Comparison of ENCODE assay signal across 25 cellular contexts in the genomic region with DNA sequence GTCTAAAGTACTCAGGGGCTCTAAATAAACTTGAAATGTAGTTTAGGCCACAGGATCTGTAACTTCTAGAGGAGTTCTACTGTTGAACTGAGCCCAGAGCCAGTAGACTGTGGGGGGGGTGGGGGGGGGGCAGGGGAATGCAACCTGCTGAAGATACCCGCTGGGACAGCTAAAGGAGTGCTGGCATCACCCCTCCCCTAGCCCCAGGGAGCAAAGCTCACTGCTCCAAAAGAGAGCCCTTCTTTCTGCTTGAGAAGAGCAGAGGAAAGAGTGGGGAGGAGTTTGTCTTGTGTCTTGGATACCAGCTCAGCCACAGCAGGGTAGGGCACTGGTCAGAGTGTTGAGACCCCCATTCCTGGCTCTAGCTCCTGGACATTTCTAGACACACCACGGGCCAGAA.
"Had no signal": no experiment of that assay in that cellular context is flagged by ENCODE, and none has a peak within 500 bp of the region (broad histone marks: within the 10 kb centered on the region; RNA-seq: fewer than 3 reads in every experiment).

No MANE protein-coding gene starts in this region.

- H3K27ac Mint-ChIP-seq: effector memory CD8-positive, alpha-beta T cell; naive thymus-derived CD4-positive, alpha-beta T cell; nephron; progenitor cell of endocrine pancreas; type B pancreatic cell had no signal

- H3K4me1 ChIP-seq: left lung, pancreas, right atrium auricular region, stomach, testis, tibial artery had no signal

- DNase-seq: cerebellar nuclear complex; cortex of kidney; effector memory CD8-positive, alpha-beta T cell; head of caudate nucleus; left cardiac atrium; left lung; mesenchymal stem cell; midbrain; naive thymus-derived CD4-positive, alpha-beta T cell; occipital lobe; pancreas; stimulated activated CD4-positive, alpha-beta T cell treated with anti-CD3 and anti-CD28 coated beads, Interleukin-12 subunit alpha, Interleukin-12 subunit beta, amount 100 ng/mL, for 4 hours; stimulated activated CD4-positive, alpha-beta T cell treated with anti-CD3 and anti-CD28 coated beads, Interleukin-1b, Interleukin-23, amount 100 ng/mL, for 48 hours; stimulated activated CD4-positive, alpha-beta T cell treated with anti-CD3 and anti-CD28 coated beads, Interleukin-4, amount 100 ng/mL, for 1 hour; stimulated activated CD8-positive, alpha-beta memory T cell treated with anti-CD3 and anti-CD28 coated beads, Interleukin-4, amount 100 ng/mL, for 48 hours; stimulated activated naive CD4-positive, alpha-beta T cell treated with Interleukin-2 at 50 U/mL for 16 hours; stomach; testis; tibial artery had no signal

- H3K27me3 ChIP-seq: left lung, pancreas, right atrium auricular region, stomach, testis, tibial artery had no signal

- ATAC-seq: effector memory CD8-positive, alpha-beta T cell; left cardiac atrium; left lung; naive thymus-derived CD4-positive, alpha-beta T cell; pancreas; sciatic nerve had no signal

- H3K4me1 Mint-ChIP-seq: naive thymus-derived CD4-positive, alpha-beta T cell; nephron had no signal

- H3K27ac ChIP-seq: left lung, pancreas, right atrium auricular region, stomach, testis, tibial artery had no signal

- H3K36me3 Mint-ChIP-seq: naive thymus-derived CD4-positive, alpha-beta T cell; type B pancreatic cell had no signal

- H3K4me2 ChIP-seq: smooth muscle cell had no signal

- H3K27me3 Mint-ChIP-seq: effector memory CD8-positive, alpha-beta T cell; progenitor cell of endocrine pancreas had no signal

- H3K4me3 ChIP-seq: left lung, pancreas, right atrium auricular region, smooth muscle cell, stomach, testis, tibial artery had no signal

- H3K9me3 ChIP-seq: left lung, pancreas, right atrium auricular region, stomach, testis, tibial artery had no signal

- H3K4me3 Mint-ChIP-seq: effector memory CD8-positive, alpha-beta T cell; naive thymus-derived CD4-positive, alpha-beta T cell; nephron; type B pancreatic cell had no signal

- H3K36me3 ChIP-seq: left lung, pancreas, right atrium auricular region, stomach, tibial artery had no signal
